In the genomic region with DNA sequence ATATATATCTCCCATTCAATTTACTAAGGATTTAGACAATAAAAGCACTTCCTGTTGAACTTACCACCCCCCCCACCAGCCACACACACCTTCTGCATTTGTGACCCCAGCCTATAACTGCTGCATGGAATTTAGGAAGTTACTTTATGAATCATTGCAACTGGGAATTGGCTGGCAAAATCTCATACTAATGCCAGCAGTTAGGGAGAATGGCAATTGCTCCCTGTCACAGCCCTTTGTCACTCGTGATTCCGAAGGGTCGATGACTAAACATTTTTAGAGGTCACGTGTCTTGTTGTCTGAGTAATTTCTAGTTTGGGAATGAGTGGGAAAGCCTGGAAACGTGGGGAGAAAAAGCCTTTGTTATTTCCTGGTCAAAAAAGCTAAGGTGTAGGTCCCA, we compare ENCODE assay signal across 13 cellular contexts. TPM values are rescaled to one million over a fixed set of nuclear protein-coding genes. Genes with fewer than 3 reads are reported as not detected.
DNase-seq lines count a peak whose midpoint lies in the region; ATAC-seq, FAIRE-seq and TF ChIP-seq lines count a peak whose summit lies in the region.
"Had no signal": no experiment of that assay in that cellular context is flagged by ENCODE, and none has a peak within 500 bp of the region (broad histone marks: within the 10 kb centered on the region; RNA-seq: fewer than 3 reads in every experiment).

No MANE protein-coding gene starts in this region.

- TF ChIP-seq CTCF in nephron progenitor cell (IDR thresholded peaks at IDR 0.05) = no peak

- ATAC-seq in GM19035 (IDR thresholded peaks at IDR 0.05; ENCODE audit: unreplicated experiment) = no peak

- no peaks in the 10 kb centered on the region for H3K36me3 Mint-ChIP-seq in nephron progenitor cell (ENCODE audit: low read depth)
- H3K36me3 Mint-ChIP-seq: CD4-positive, CD25-positive, alpha-beta regulatory T cell had no signal

- DNase-seq in COLO829 (ENCODE audit: low spot score) = peak; percentile 46
- peak; percentile 71 for DNase-seq in M059J (ENCODE audit: low read depth)
- peak; percentile 78 for DNase-seq in dermis blood vessel endothelial cell
- DNase-seq in nephron progenitor cell = no peak
- DNase-seq in stimulated activated CD4-positive, alpha-beta T cell treated with anti-CD3 and anti-CD28 coated beads, Interleukin-15, amount 100 ng/mL, for 24 hours = no peak
- no peak for DNase-seq in HuH-7.5 (ENCODE audit: low spot score)
- no peak for DNase-seq in GM12891 (ENCODE audit: insufficient read length, low spot score)
- DNase-seq: CD4-positive, CD25-positive, alpha-beta regulatory T cell; SJCRH30; stimulated activated CD8-positive, alpha-beta memory T cell treated with anti-CD3 and anti-CD28 coated beads, Interleukin-4, amount 100 ng/mL, for 48 hours had no signal

- no peaks in the 10 kb centered on the region for H3K9me3 Mint-ChIP-seq in nephron progenitor cell
- H3K9me3 Mint-ChIP-seq: activated T-helper 1 cell treated with anti-CD3 and anti-CD28 coated beads, Interleukin-12 subunit alpha, Interleukin-12 subunit beta, Interleukin-2, Interleukin-4 antibody, amounts not matched to agents 30 ng/mL and 10 ng/mL and 1 ng/mL, durations not matched to agents 14 hours and 24 hours and 36 hours; CD4-positive, CD25-positive, alpha-beta regulatory T cell had no signal

- FAIRE-seq in GM12891 (lab: Jason Lieb, UNC) = no peak

- H3K27ac Mint-ChIP-seq in nephron progenitor cell = peak overlapping the region; percentile 71
- H3K27ac Mint-ChIP-seq: activated T-helper 1 cell treated with anti-CD3 and anti-CD28 coated beads, Interleukin-12 subunit alpha, Interleukin-12 subunit beta, Interleukin-2, Interleukin-4 antibody, amounts not matched to agents 30 ng/mL and 10 ng/mL and 1 ng/mL, durations not matched to agents 14 hours and 24 hours and 36 hours; CD4-positive, CD25-positive, alpha-beta regulatory T cell had no signal

- no peak for TF ChIP-seq POLR2A in GM12891 (IDR thresholded peaks at IDR 0.05; ENCODE audit: low read depth, low read length)

- H3K4me3 Mint-ChIP-seq in nephron progenitor cell = no peak overlapping the region
- H3K4me3 Mint-ChIP-seq: activated T-helper 1 cell treated with anti-CD3 and anti-CD28 coated beads, Interleukin-12 subunit alpha, Interleukin-12 subunit beta, Interleukin-2, Interleukin-4 antibody, amounts not matched to agents 30 ng/mL and 10 ng/mL and 1 ng/mL, durations not matched to agents 14 hours and 24 hours and 36 hours; CD4-positive, CD25-positive, alpha-beta regulatory T cell had no signal

- H3K27me3 Mint-ChIP-seq in nephron progenitor cell (ENCODE audit: low read depth, poor library complexity) = no peaks in the 10 kb centered on the region

- peaks cover 47% of the 10 kb centered on the region for H3K4me1 Mint-ChIP-seq in nephron progenitor cell
- H3K4me1 Mint-ChIP-seq: CD4-positive, CD25-positive, alpha-beta regulatory T cell had no signal

TF ChIP-seq in GM12891, 5 proteins besides CTCF, POLR2A, EP300 and RAD21:
- TF ChIP-seq PAX5 (IDR thresholded peaks at IDR 0.05; ENCODE audit: insufficient read depth, low read length, severe bottlenecking) (no peak), TAF1 (IDR thresholded peaks at IDR 0.05; ENCODE audit: low read depth, low read length) (no peak), POU2F2 (IDR thresholded peaks at IDR 0.05; ENCODE audit: low read depth, low read length) (no peak), SPI1 (IDR thresholded peaks at IDR 0.05; ENCODE audit: low read depth, low read length) (no peak), POLR2AphosphoS5 (IDR thresholded peaks at IDR 0.05; ENCODE audit: low read depth, low read length) (no peak)

RNA-seq across cellular contexts. Expression of a gene that starts 46.6 kb away (rescaled TPM):
- not detected in 2 replicates for total RNA-seq in M059J (2014; rRNA removed; shearing (Covaris generic))
- total RNA-seq in dermis blood vessel endothelial cell = under 0.01 and 0.33 TPM in 2 replicates
- polyA plus RNA-seq in GM12891 (2012; ENCODE audit: low read depth, missing spikeins) = not detected
- total RNA-seq: activated T-helper 1 cell treated with anti-CD3 and anti-CD28 coated beads, Interleukin-12 subunit alpha, Interleukin-12 subunit beta, Interleukin-2, Interleukin-4 antibody, amounts not matched to agents 30 ng/mL and 10 ng/mL and 1 ng/mL, durations not matched to agents 14 hours and 24 hours and 36 hours; CD4-positive, CD25-positive, alpha-beta regulatory T cell; epithelial cell of proximal tubule had no signal
- polyA plus RNA-seq: CD4-positive, CD25-positive, alpha-beta regulatory T cell had no signal

Comparison
In these comparisons a context has a peak if more than half of its experiments do, and no peak if none do; other contexts are left out.
1. DNase-seq: peak in COLO829 (single experiment), M059J (single experiment) and dermis blood vessel endothelial cell (single experiment); none in nephron progenitor cell (single experiment), stimulated activated CD4-positive, alpha-beta T cell treated with anti-CD3 and anti-CD28 coated beads, Interleukin-15, amount 100 ng/mL, for 24 hours (single experiment), HuH-7.5 (single experiment) and GM12891 (single experiment).